28 cellular contexts compared by ENCODE assay signal in genomic region chr7:48180981-48181380, GRCh38. TPM values are rescaled to one million over a fixed set of nuclear protein-coding genes. Genes with fewer than 3 reads are reported as not detected.
DNase-seq lines count a peak whose midpoint lies in the region; ATAC-seq, FAIRE-seq and TF ChIP-seq lines count a peak whose summit lies in the region.
"Had no signal": no experiment of that assay in that cellular context is flagged by ENCODE, and none has a peak within 500 bp of the region (broad histone marks: within the 10 kb centered on the region; RNA-seq: fewer than 3 reads in every experiment).

No MANE protein-coding gene starts in this region.

- no peak overlapping the region for H3K4me3 Mint-ChIP-seq in endothelial cell (ENCODE audit: unreplicated experiment)
- H3K4me3 Mint-ChIP-seq: B cell; endodermal cell; immature natural killer cell; nephron progenitor cell; stimulated activated naive B cell treated with anti-CD40 and anti-IgM and Interleukin-4, amounts not matched to agents 10 μg/mL and 1 μg/mL and 100 μg/mL, for 72 hours had no signal

- H3K4me1 Mint-ChIP-seq in endothelial cell (ENCODE audit: unreplicated experiment): no peaks in the 10 kb centered on the region
- H3K4me1 Mint-ChIP-seq: B cell; immature natural killer cell; stimulated activated naive B cell treated with anti-CD40 and anti-IgM and Interleukin-4, amounts not matched to agents 10 μg/mL and 1 μg/mL and 100 μg/mL, for 72 hours had no signal

- FAIRE-seq in urothelium cell line (lab: Jason Lieb, UNC): no peak
- FAIRE-seq: bronchial epithelial cell, small intestine had no signal

- DNase-seq in GM04503 (ENCODE audit: low read depth) (peak; percentile 61), RPMI7951 (ENCODE audit: low read depth) (peak; percentile 66), fibroblast of peridontal ligament (ENCODE audit: extremely low read depth) (peak; percentile 18), urothelium cell line (ENCODE audit: low spot score) (peak; percentile 46), endothelial cell (ENCODE audit: low spot score) (no peak), omental fat pad (ENCODE audit: low spot score) (no peak)
- DNase-seq in effector CD8-positive, alpha-beta T cell (lab: John Stamatoyannopoulos, UW): no peak
- DNase-seq: activated CD4-positive, alpha-beta T cell treated with anti-CD3 and anti-CD28 coated beads, Interleukin-2, amount 50 U/mL, for 48 hours; activated CD4-positive, CD25-positive, alpha-beta regulatory T cell; activated effector memory CD4-positive, alpha-beta T cell treated with anti-CD3 and anti-CD28 coated beads, Interleukin-2, amount 50 U/mL, for 16 hours; colonic mucosa; DMS53; endodermal cell; foreskin fibroblast; immature natural killer cell; left ventricle myocardium inferior; NCI-H1436 treated with DMSO at 0.1 percent for 48 hours; NCI-H510A treated with DMSO at 0.1 percent for 48 hours; nephron progenitor cell; psoas muscle; RPMI8226; small intestine; stimulated activated CD4-positive, alpha-beta T cell treated with anti-CD3 and anti-CD28 coated beads, Interleukin-2, amount 100 ng/mL, for 24 hours; stimulated activated naive B cell treated with anti-CD40 and anti-IgM and Interleukin-4, amounts not matched to agents 10 μg/mL and 1 μg/mL and 100 μg/mL, for 72 hours; T1000; testis had no signal

- H3K9me3 Mint-ChIP-seq in endothelial cell (ENCODE audit: unreplicated experiment): no peaks in the 10 kb centered on the region
- H3K9me3 Mint-ChIP-seq: endodermal cell; immature natural killer cell; stimulated activated naive B cell treated with anti-CD40 and anti-IgM and Interleukin-4, amounts not matched to agents 10 μg/mL and 1 μg/mL and 100 μg/mL, for 72 hours had no signal

- ATAC-seq in omental fat pad (ENCODE audit: low FRiP score): no peak
- ATAC-seq: psoas muscle; stimulated activated naive B cell treated with anti-CD40 and anti-IgM and Interleukin-4, amounts not matched to agents 10 μg/mL and 1 μg/mL and 100 μg/mL, for 72 hours had no signal

- no peak for TF ChIP-seq CTCF in endothelial cell (IDR thresholded peaks at IDR 0.05; ENCODE audit: unreplicated experiment)
- TF ChIP-seq CTCF in omental fat pad (IDR thresholded peaks at IDR 0.05): no peak

- no peaks in the 10 kb centered on the region for H3K36me3 Mint-ChIP-seq in endothelial cell (ENCODE audit: low read depth, unreplicated experiment)
- H3K36me3 Mint-ChIP-seq: immature natural killer cell; stimulated activated naive B cell treated with anti-CD40 and anti-IgM and Interleukin-4, amounts not matched to agents 10 μg/mL and 1 μg/mL and 100 μg/mL, for 72 hours had no signal

- H3K27ac Mint-ChIP-seq in endothelial cell (ENCODE audit: unreplicated experiment): no peak overlapping the region
- H3K27ac Mint-ChIP-seq: B cell; endodermal cell; immature natural killer cell; nephron progenitor cell; stimulated activated naive B cell treated with anti-CD40 and anti-IgM and Interleukin-4, amounts not matched to agents 10 μg/mL and 1 μg/mL and 100 μg/mL, for 72 hours had no signal

- no peaks in the 10 kb centered on the region for H3K27me3 Mint-ChIP-seq in endothelial cell (ENCODE audit: unreplicated experiment)

RNA-seq across cellular contexts. Expression of gene ABCA13, which starts 9.7 kb away (rescaled TPM):
- 0.10 and 0.48 TPM in 2 replicates for total RNA-seq in RPMI7951 (2014; rRNA removed; shearing (Covaris generic))
- 0.44 TPM for total RNA-seq in endothelial cell (ENCODE audit: unreplicated experiment)
- under 1 TPM in 3 of 4 donors, not detected in 1; 0.13 to 0.37 (median 0.16) TPM for total RNA-seq in omental fat pad
- total RNA-seq: B cell, left ventricle myocardium inferior had no signal

Comparison
In these comparisons a context has a peak if more than half of its experiments do, and no peak if none do; other contexts are left out.
1. DNase-seq: peak in GM04503 (single experiment), RPMI7951 (single experiment), fibroblast of peridontal ligament (single experiment) and urothelium cell line (single experiment); none in endothelial cell (single experiment), omental fat pad (single experiment) and effector CD8-positive, alpha-beta T cell (single experiment).